In the genomic region with DNA sequence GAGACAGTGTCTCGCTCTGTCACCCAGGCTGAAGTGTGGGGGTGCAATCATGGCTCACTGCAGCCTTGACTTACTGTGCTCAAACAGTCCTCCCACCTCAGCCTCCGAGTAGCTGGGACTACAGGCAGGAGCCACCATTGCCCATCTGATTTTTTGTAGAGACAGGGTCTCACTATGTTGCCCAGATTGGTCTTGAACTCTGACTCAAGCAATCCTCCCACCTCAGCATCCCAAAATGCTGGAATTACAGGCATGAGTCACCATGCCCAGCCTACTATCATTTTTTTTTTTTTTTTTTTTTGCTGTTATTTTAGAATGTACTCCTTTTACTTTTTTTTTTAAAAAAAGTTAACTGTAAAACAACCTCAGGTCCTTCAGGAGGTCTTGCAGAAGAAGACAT, we compare ENCODE assay signal across 16 cellular contexts.
"Had no signal": no experiment of that assay in that cellular context is flagged by ENCODE, and none has a peak within 500 bp of the region (broad histone marks: within the 10 kb centered on the region; RNA-seq: fewer than 3 reads in every experiment).

No MANE protein-coding gene starts in this region.

- H3K4me1 ChIP-seq: right atrium auricular region, thyroid gland, uterus had no signal

- H3K4me2 ChIP-seq: smooth muscle cell had no signal

- H3K4me3 ChIP-seq: right atrium auricular region, smooth muscle cell, thyroid gland, uterus had no signal

- H3K36me3 ChIP-seq: neutrophil, right atrium auricular region, thyroid gland, uterus had no signal

- DNase-seq: activated CD4-positive, alpha-beta T cell treated with anti-CD3 and anti-CD28 coated beads, Interleukin-2, amount 10 ng/mL, durations not matched to agents 7 days and 5 days; activated CD4-positive, CD25-positive, alpha-beta regulatory T cell; activated T-cell treated with anti-CD3 and anti-CD28 coated beads, Interleukin-2, amount 50 U/mL, for 1 hour; central memory CD4-positive, alpha-beta T cell; cortex of kidney; effector CD8-positive, alpha-beta T cell; glutamatergic neuron; naive thymus-derived CD4-positive, alpha-beta T cell; posterior cingulate gyrus; T-helper 17 cell; thyroid gland; uterus had no signal

- H3K27me3 ChIP-seq: neutrophil, right atrium auricular region, thyroid gland, uterus had no signal

- H3K9me3 ChIP-seq: neutrophil, right atrium auricular region, thyroid gland, uterus had no signal

- H3K27ac ChIP-seq: neutrophil, right atrium auricular region, thyroid gland, uterus had no signal

- ATAC-seq: naive thymus-derived CD4-positive, alpha-beta T cell; stimulated activated effector memory CD8-positive, alpha-beta T cell treated with anti-CD3 and anti-CD28 coated beads, Interleukin-12 subunit alpha, Interleukin-12 subunit beta, amount 100 ng/mL, for 72 hours; T-helper 17 cell had no signal
